8 cellular contexts compared by ENCODE assay signal in genomic region chr9:129111762-129112151, GRCh38. TPM values are rescaled to one million over a fixed set of nuclear protein-coding genes. Genes with fewer than 3 reads are reported as not detected.
DNase-seq lines count a peak whose midpoint lies in the region; TF ChIP-seq lines count a peak whose summit lies in the region.

No MANE protein-coding gene starts in this region.

- H3K27ac ChIP-seq in esophagus (ENCODE audit: low read depth in 2 of 2, low read length in 1 of 2), result peak overlapping the region; percentile 96

- no peaks in the 10 kb centered on the region for H3K9me3 ChIP-seq in esophagus (ENCODE audit: control insufficient read depth in 2 of 2, insufficient read depth in 1 of 2, low read depth in 1 of 2, low read length in 1 of 2)

- intact Hi-C loops in activated CD4-positive, alpha-beta memory T cell treated with anti-CD3 and anti-CD28 coated beads for 36 hours (cut with micrococcal nuclease), result loop anchor here (1.0 to 2.0 kb wide), 3 partner anchors 30 to 229 kb away; partner anchors contain the start of genes DOLPP1, LRRC8A and MIGA2

- peaks cover 0 to 8% of the 10 kb centered on the region in 2 donors for H3K36me3 ChIP-seq in esophagus (ENCODE audit: control insufficient read depth in 2 of 2, insufficient read depth in 2 of 2, low read length in 1 of 2)

- peak overlapping the region; percentile 58 to 91 for H3K4me3 ChIP-seq in esophagus (ENCODE audit: low read depth in 1 of 2, low read length in 2 of 2)

- peak overlapping the region; percentile 97 for H3K27ac Mint-ChIP-seq in activated CD4-positive, alpha-beta memory T cell treated with anti-CD3 and anti-CD28 coated beads for 36 hours
- peak overlapping the region; percentile 93 for H3K27ac Mint-ChIP-seq in type B pancreatic cell

- peak; percentile 40 for DNase-seq in activated naive CD4-positive, alpha-beta T cell treated with Interleukin-2 at 50 U/mL for 16 hours
- no peak for DNase-seq in activated naive CD4-positive, alpha-beta T cell (lab: John Stamatoyannopoulos, UW)
- DNase-seq in NAMALWA (ENCODE audit: low spot score) (peak; percentile 44), myocyte (ENCODE audit: low read depth) (peak; percentile 40), type B pancreatic cell (ENCODE audit: extremely low spot score, unreplicated experiment) (no peak), NCI-H2029 treated with DMSO at 0.1 percent for 48 hours (lab: John Stamatoyannopoulos, UW) (no peak)
- DNase-seq in activated CD4-positive, alpha-beta memory T cell treated with anti-CD3 and anti-CD28 coated beads for 36 hours, result peak; percentile 46

- WGBS in esophagus, 2 donors, result 0% methylated on average over 20 of the region's 20 CpGs

- H3K4me1 Mint-ChIP-seq in activated CD4-positive, alpha-beta memory T cell treated with anti-CD3 and anti-CD28 coated beads for 36 hours (ENCODE audit: low read depth), result peaks cover 34% of the 10 kb centered on the region
- H3K4me1 Mint-ChIP-seq in type B pancreatic cell (ENCODE audit: unreplicated experiment), result peaks cover 22% of the 10 kb centered on the region

- no peak for TF ChIP-seq CTCF in type B pancreatic cell (conservative IDR thresholded peaks at IDR 0.05)

- peak overlapping the region; percentile 94 for H3K4me3 Mint-ChIP-seq in activated CD4-positive, alpha-beta memory T cell treated with anti-CD3 and anti-CD28 coated beads for 36 hours
- peak overlapping the region; percentile 95 for H3K4me3 Mint-ChIP-seq in type B pancreatic cell

- no peaks in the 10 kb centered on the region for H3K27me3 Mint-ChIP-seq in activated CD4-positive, alpha-beta memory T cell treated with anti-CD3 and anti-CD28 coated beads for 36 hours
- peaks cover 4% of the 10 kb centered on the region for H3K27me3 Mint-ChIP-seq in type B pancreatic cell

- no peaks in the 10 kb centered on the region for H3K36me3 Mint-ChIP-seq in activated CD4-positive, alpha-beta memory T cell treated with anti-CD3 and anti-CD28 coated beads for 36 hours
- H3K36me3 Mint-ChIP-seq in type B pancreatic cell, result no peaks in the 10 kb centered on the region

- no peaks in the 10 kb centered on the region for H3K9me3 Mint-ChIP-seq in activated CD4-positive, alpha-beta memory T cell treated with anti-CD3 and anti-CD28 coated beads for 36 hours
- H3K9me3 Mint-ChIP-seq in type B pancreatic cell, result no peaks in the 10 kb centered on the region

- POLR2A ChIA-PET in activated CD4-positive, alpha-beta memory T cell treated with anti-CD3 and anti-CD28 coated beads for 36 hours (lab: Charles Lee), result interaction anchor here (0.6 to 2.0 kb wide), 6 partner anchors 9 to 207 kb away, joined by 3 to 8 read pairs (median 4); partner anchors contain the start of gene DOLPP1

- peaks cover 2 to 30% of the 10 kb centered on the region in 2 donors for H3K4me1 ChIP-seq in esophagus (ENCODE audit: control insufficient read depth in 2 of 2, insufficient read depth in 2 of 2, low read length in 1 of 2)

- CTCF ChIA-PET in activated CD4-positive, alpha-beta memory T cell treated with anti-CD3 and anti-CD28 coated beads for 36 hours (lab: Charles Lee), result interaction anchor here (2.2 to 5.3 kb wide), 4 partner anchors 19 to 512 kb away, joined by 8 to 39 read pairs (median 13); no protein-coding TSS in a partner anchor

- H3K27me3 ChIP-seq in esophagus (ENCODE audit: control insufficient read depth in 1 of 2, insufficient read depth in 2 of 2, low read length in 2 of 2), result no peaks in the 10 kb centered on the region

RNA-seq across cellular contexts. Expression of gene PTPA, which starts 0.5 kb away (rescaled TPM):
- total RNA-seq in activated CD4-positive, alpha-beta memory T cell treated with anti-CD3 and anti-CD28 coated beads for 36 hours, result 10 to 100 TPM; 74.6 to 76.3 TPM
- 100 to 1,000 TPM in 1 of 2 donors, 10 to 100 TPM in 1; 80.0 to 126 TPM for polyA plus RNA-seq in esophagus
- 99.5 and 144 TPM in 2 replicates for total RNA-seq in myocyte
- polyA plus RNA-seq in myocyte (2012), result 110 TPM
- total RNA-seq in type B pancreatic cell (ENCODE audit: low replicate concordance), result 102 and 115 TPM in 2 replicates

RNA-seq across cellular contexts. Expression of gene CRAT, which starts 1.2 kb away (rescaled TPM):
- 10 to 100 TPM; 16.0 to 16.4 TPM for total RNA-seq in activated CD4-positive, alpha-beta memory T cell treated with anti-CD3 and anti-CD28 coated beads for 36 hours
- polyA plus RNA-seq in esophagus, result 10 to 100 TPM; 26.6 to 36.7 TPM
- 87.3 and 102 TPM in 2 replicates for total RNA-seq in myocyte
- 51.3 TPM for polyA plus RNA-seq in myocyte (2012)
- 14.5 and 28.4 TPM in 2 replicates for total RNA-seq in type B pancreatic cell (ENCODE audit: low replicate concordance)

RNA-seq across cellular contexts. Expression of gene DOLPP1, which starts 30.8 kb away (rescaled TPM):
- total RNA-seq in activated CD4-positive, alpha-beta memory T cell treated with anti-CD3 and anti-CD28 coated beads for 36 hours, result 10 to 100 TPM; 13.9 to 15.3 TPM
- polyA plus RNA-seq in esophagus, result 10 to 100 TPM; 11.4 to 16.5 TPM
- total RNA-seq in myocyte (11.2 and 11.6 TPM in 2 replicates), type B pancreatic cell (ENCODE audit: low replicate concordance) (20.2 and 21.1 TPM in 2 replicates)
- 12.3 TPM for polyA plus RNA-seq in myocyte (2012)

Comparison
In these comparisons a context has a peak if more than half of its experiments do, and no peak if none do; other contexts are left out.
1. DNase-seq: peak in activated naive CD4-positive, alpha-beta T cell treated with Interleukin-2 at 50 U/mL for 16 hours (single experiment), NAMALWA (single experiment), activated CD4-positive, alpha-beta memory T cell treated with anti-CD3 and anti-CD28 coated beads for 36 hours (single experiment) and myocyte (single experiment); none in activated naive CD4-positive, alpha-beta T cell (0 of 4), type B pancreatic cell (single experiment) and NCI-H2029 treated with DMSO at 0.1 percent for 48 hours (single experiment).